ENCODE assay signal across 22 cellular contexts in the genomic region with DNA sequence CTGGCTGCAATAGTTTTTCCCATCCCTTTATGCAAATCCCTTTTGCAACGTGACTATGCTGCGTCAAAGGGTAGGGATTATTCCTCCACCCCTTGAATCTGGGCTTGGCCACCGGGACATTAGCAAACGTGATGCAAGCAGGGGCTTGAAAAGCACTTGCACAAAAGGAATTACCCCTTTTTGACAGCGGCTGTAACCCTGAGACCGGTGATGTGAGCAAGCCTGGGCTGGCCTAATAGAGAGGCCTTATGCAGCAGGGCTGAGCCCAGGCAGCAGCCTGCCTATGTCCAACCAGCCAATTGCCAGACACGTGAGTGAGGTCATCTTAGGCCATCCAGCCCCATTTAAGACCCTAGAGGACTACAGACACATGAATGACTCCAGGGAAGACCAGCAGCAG. TPM values are rescaled to one million over a fixed set of nuclear protein-coding genes. Genes with fewer than 3 reads are reported as not detected.
A peak's percentile ranks its signal among the peaks of the same experiment; 100 is the strongest.
DNase-seq lines count a peak whose midpoint lies in the region; TF ChIP-seq lines count a peak whose summit lies in the region.
"Had no signal": no experiment of that assay in that cellular context is flagged by ENCODE, and none has a peak within 500 bp of the region (broad histone marks: within the 10 kb centered on the region; RNA-seq: fewer than 3 reads in every experiment).

No MANE protein-coding gene starts in this region.

- intact Hi-C loops in esophagus squamous epithelium (cut with DNase I) = no loop called here

- H3K27me3 ChIP-seq in esophagus squamous epithelium = no peaks in the 10 kb centered on the region
- H3K27me3 ChIP-seq in thymus (ENCODE audit: control insufficient read depth, insufficient read depth) = no peaks in the 10 kb centered on the region

- H3K36me3 ChIP-seq in esophagus squamous epithelium (no peaks in the 10 kb centered on the region), thymus (ENCODE audit: control insufficient read depth, insufficient read depth) (no peaks in the 10 kb centered on the region)
- H3K36me3 ChIP-seq: thoracic aorta had no signal

- TF ChIP-seq POLR2A in esophagus squamous epithelium (IDR thresholded peaks at IDR 0.05) = no peak

- DNase-seq in NCI-H1105 treated with DMSO at 0.1 percent for 48 hours (lab: John Stamatoyannopoulos, UW) = peak; percentile 0
- no peak for DNase-seq in NCI-H1105 (lab: John Stamatoyannopoulos, UW)
- DNase-seq in NCI-H82 treated with DMSO at 0.1 percent for 48 hours (lab: John Stamatoyannopoulos, UW; ENCODE audit: unreplicated experiment) = peak; percentile 81
- no peak for DNase-seq in esophagus squamous epithelium (lab: John Stamatoyannopoulos, UW)
- no peak for DNase-seq in stimulated activated CD4-positive, alpha-beta T cell treated with anti-CD3 and anti-CD28 coated beads, Interleukin-2, amount 100 ng/mL, for 24 hours
- no peak for DNase-seq in NCI-H69 (lab: John Stamatoyannopoulos, UW)
- no peak for DNase-seq in amygdala (lab: John Stamatoyannopoulos, UW)
- DNase-seq: activated CD4-positive, alpha-beta T cell treated with anti-CD3 and anti-CD28 coated beads, Interleukin-2, amount 50 U/mL, for 1 hour; activated naive CD4-positive, alpha-beta T cell; activated T-cell treated with anti-CD3 and anti-CD28 coated beads for 4 hours; anterior cingulate cortex; C1 segment of cervical spinal cord; cerebellar nuclear complex; DMS53; effector memory CD4-positive, alpha-beta T cell; hypothalamus; NCI-H187 treated with DMSO at 0.1 percent for 48 hours; stimulated activated CD4-positive, alpha-beta T cell treated with anti-CD3 and anti-CD28 coated beads, Interleukin-4, amount 100 ng/mL, for 4 hours; stimulated activated CD8-positive, alpha-beta memory T cell treated with anti-CD3 and anti-CD28 coated beads, Interleukin-4, amount 100 ng/mL, for 48 hours; SW 1271 had no signal

- peak overlapping the region in 1 of 4 donors; percentile 15 for H3K4me3 ChIP-seq in esophagus squamous epithelium
- no peak overlapping the region for H3K4me3 ChIP-seq in thymus (ENCODE audit: low read length)
- H3K4me3 ChIP-seq: thoracic aorta had no signal

- H3K9me3 ChIP-seq in esophagus squamous epithelium (peaks cover 0 to 7% (median 0%) of the 10 kb centered on the region in 3 donors), thymus (ENCODE audit: control insufficient read depth) (no peaks in the 10 kb centered on the region)
- H3K9me3 ChIP-seq: thoracic aorta had no signal

- TF ChIP-seq CTCF in esophagus squamous epithelium (IDR thresholded peaks at IDR 0.05) = no peak

- H3K4me1 ChIP-seq in esophagus squamous epithelium (peaks cover 0 to 31% (median 3%) of the 10 kb centered on the region in 3 donors), thymus (ENCODE audit: control insufficient read depth, insufficient read depth, low read length) (peaks cover 3% of the 10 kb centered on the region)

- WGBS in esophagus squamous epithelium, 2 donors = 13 to 34% methylated on average over 1 to 6 of the region's 7 CpGs
- 88% methylated on average over 7 of the region's 7 CpGs for whole genome bisulfite sequencing in thymus

- H3K27ac ChIP-seq in esophagus squamous epithelium (peak overlapping the region; percentile 80 to 89 (median 84)), thymus (ENCODE audit: low read depth) (peak overlapping the region; percentile 69)
- H3K27ac ChIP-seq: thoracic aorta had no signal

RNA-seq across cellular contexts. Expression of a gene that starts 30.4 kb away (rescaled TPM):
- 10 to 100 TPM; 33.4 to 91.6 (median 78.8) TPM for total RNA-seq in esophagus squamous epithelium
- polyA plus RNA-seq in thymus = 52.1 TPM

RNA-seq across cellular contexts. Expression of a gene that starts 51.4 kb away (rescaled TPM):
- total RNA-seq in esophagus squamous epithelium = 10 to 100 TPM; 12.5 to 31.5 (median 25.3) TPM
- polyA plus RNA-seq in thymus = 37.1 TPM

Comparison
In these comparisons a context has a peak if more than half of its experiments do, and no peak if none do; other contexts are left out.
1. DNase-seq: peak in NCI-H1105 treated with DMSO at 0.1 percent for 48 hours (single experiment) and NCI-H82 treated with DMSO at 0.1 percent for 48 hours (single experiment); none in NCI-H1105 (single experiment), esophagus squamous epithelium (single experiment), stimulated activated CD4-positive, alpha-beta T cell treated with anti-CD3 and anti-CD28 coated beads, Interleukin-2, amount 100 ng/mL, for 24 hours (0 of 2), NCI-H69 (single experiment) and amygdala (0 of 56).